1 cellular context compared by ENCODE assay signal in genomic region chr5:172659570-172659908, GRCh38.
TF ChIP-seq lines count a peak whose summit lies in the region.

No MANE protein-coding gene starts in this region.

TF ChIP-seq in HepG2, 621 proteins besides CTCF, POLR2A, EP300 and RAD21 (continued from another document):
- no peak for TF ChIP-seq GMEB2 (CRISPR knock-in tag; IDR thresholded peaks at IDR 0.05; ENCODE audit: low read depth)
- TF ChIP-seq MED8 (CRISPR knock-in tag; IDR thresholded peaks at IDR 0.05; ENCODE audit: insufficient replicate concordance), result no peak
- no peak for TF ChIP-seq MAFG (CRISPR knock-in tag; IDR thresholded peaks at IDR 0.05)
- TF ChIP-seq ZNF460 (CRISPR knock-in tag; IDR thresholded peaks at IDR 0.05; ENCODE audit: borderline replicate concordance), result no peak
- TF ChIP-seq ARNTL (CRISPR knock-in tag; IDR thresholded peaks at IDR 0.05), result 0 out of 2 replicates have a peak, but pooled peaks have one; percentile 15
- TF ChIP-seq ZSCAN29 (CRISPR knock-in tag; conservative IDR thresholded peaks at IDR 0.05), result 0 out of 2 replicates have a peak, but pooled peaks have one; percentile 46
- no peak for TF ChIP-seq HOXD1 (CRISPR knock-in tag; IDR thresholded peaks at IDR 0.05)
- TF ChIP-seq KDM3A (CRISPR knock-in tag; IDR thresholded peaks at IDR 0.05; ENCODE audit: low read depth), result no peak
- no peak for TF ChIP-seq ZNF337 (CRISPR knock-in tag; IDR thresholded peaks at IDR 0.05; ENCODE audit: borderline replicate concordance, low read depth)
- 0 out of 2 replicates have a peak, but pooled peaks have one; percentile 5 for TF ChIP-seq SALL1 (CRISPR knock-in tag; IDR thresholded peaks at IDR 0.05)
- no peak for TF ChIP-seq CSRNP2 (CRISPR knock-in tag; conservative IDR thresholded peaks at IDR 0.05; ENCODE audit: low read depth)
- TF ChIP-seq ZNF75D (CRISPR knock-in tag; IDR thresholded peaks at IDR 0.05; ENCODE audit: borderline replicate concordance), result no peak
- no peak for TF ChIP-seq SMYD3 (CRISPR knock-in tag; IDR thresholded peaks at IDR 0.05)
- 0 out of 2 replicates have a peak, but pooled peaks have one; percentile 33 for TF ChIP-seq ZNF619 (CRISPR knock-in tag; IDR thresholded peaks at IDR 0.05)
- 0 out of 2 replicates have a peak, but pooled peaks have one; percentile 50 for TF ChIP-seq SMAD1 (CRISPR knock-in tag; IDR thresholded peaks at IDR 0.05; ENCODE audit: borderline replicate concordance, low read depth)
- TF ChIP-seq SOX6 (IDR thresholded peaks at IDR 0.05), result no peak
- TF ChIP-seq SOX6 (CRISPR knock-in tag; IDR thresholded peaks at IDR 0.05), result no peak
- TF ChIP-seq ZMYM3 (CRISPR knock-in tag; IDR thresholded peaks at IDR 0.05), result peak; percentile 80
- TF ChIP-seq ZNF260 (CRISPR knock-in tag; IDR thresholded peaks at IDR 0.05; ENCODE audit: borderline replicate concordance, low read depth), result peak; percentile 90; the same call in 1 of the 2 replicates
- TF ChIP-seq ZNF563 (CRISPR knock-in tag; IDR thresholded peaks at IDR 0.05), result 0 out of 2 replicates have a peak, but pooled peaks have one; percentile 4
- TF ChIP-seq ZNF101 (CRISPR knock-in tag; IDR thresholded peaks at IDR 0.05; ENCODE audit: borderline replicate concordance, low read depth), result no peak
- TF ChIP-seq FOXA1 (IDR thresholded peaks at IDR 0.05), result no peak
- no peak for TF ChIP-seq FOXA1 (CRISPR knock-in tag; IDR thresholded peaks at IDR 0.05)
- TF ChIP-seq NRL (CRISPR knock-in tag; IDR thresholded peaks at IDR 0.05; ENCODE audit: borderline replicate concordance), result no peak
- TF ChIP-seq ZNF292 (CRISPR knock-in tag; IDR thresholded peaks at IDR 0.05; ENCODE audit: borderline replicate concordance, low read depth), result no peak
- no peak for TF ChIP-seq JUNB (CRISPR knock-in tag; IDR thresholded peaks at IDR 0.05; ENCODE audit: borderline replicate concordance)
- TF ChIP-seq ZNF839 (CRISPR knock-in tag; IDR thresholded peaks at IDR 0.05; ENCODE audit: borderline replicate concordance), result no peak
- TF ChIP-seq CENPT (CRISPR knock-in tag; IDR thresholded peaks at IDR 0.05; ENCODE audit: low read depth), result no peak
- TF ChIP-seq PTBP1 (IDR thresholded peaks at IDR 0.05; ENCODE audit: low read depth, low read length, poor library complexity, severe bottlenecking), result no peak
- no peak for TF ChIP-seq TCF12 (IDR thresholded peaks at IDR 0.05)
- no peak for TF ChIP-seq TCF12 (CRISPR knock-in tag; IDR thresholded peaks at IDR 0.05)
- TF ChIP-seq ZBTB10 (CRISPR knock-in tag; IDR thresholded peaks at IDR 0.05; ENCODE audit: borderline replicate concordance), result no peak
- TF ChIP-seq PLRG1 (conservative IDR thresholded peaks at IDR 0.05), result no peak
- 0 out of 2 replicates have a peak, but pooled peaks have one; percentile 1 for TF ChIP-seq THAP7 (CRISPR knock-in tag; IDR thresholded peaks at IDR 0.05)
- TF ChIP-seq ZNF570 (CRISPR knock-in tag; IDR thresholded peaks at IDR 0.05; ENCODE audit: borderline replicate concordance), result no peak
- TF ChIP-seq ZSCAN20 (CRISPR knock-in tag; IDR thresholded peaks at IDR 0.05; ENCODE audit: borderline replicate concordance), result no peak
- TF ChIP-seq ETS1 (CRISPR knock-in tag; IDR thresholded peaks at IDR 0.05), result no peak
- no peak for TF ChIP-seq ZFX (CRISPR knock-in tag; IDR thresholded peaks at IDR 0.05; ENCODE audit: low read depth)
- TF ChIP-seq ISX (CRISPR knock-in tag; conservative IDR thresholded peaks at IDR 0.05), result no peak
- no peak for TF ChIP-seq TMF1 (CRISPR knock-in tag; IDR thresholded peaks at IDR 0.05; ENCODE audit: low read depth)
- TF ChIP-seq ZNF773 (CRISPR knock-in tag; IDR thresholded peaks at IDR 0.05; ENCODE audit: borderline replicate concordance), result no peak
TF ChIP-seq in HepG2: peak in this region for 12.
